ENCODE assay signal across 17 cellular contexts in the genomic region with DNA sequence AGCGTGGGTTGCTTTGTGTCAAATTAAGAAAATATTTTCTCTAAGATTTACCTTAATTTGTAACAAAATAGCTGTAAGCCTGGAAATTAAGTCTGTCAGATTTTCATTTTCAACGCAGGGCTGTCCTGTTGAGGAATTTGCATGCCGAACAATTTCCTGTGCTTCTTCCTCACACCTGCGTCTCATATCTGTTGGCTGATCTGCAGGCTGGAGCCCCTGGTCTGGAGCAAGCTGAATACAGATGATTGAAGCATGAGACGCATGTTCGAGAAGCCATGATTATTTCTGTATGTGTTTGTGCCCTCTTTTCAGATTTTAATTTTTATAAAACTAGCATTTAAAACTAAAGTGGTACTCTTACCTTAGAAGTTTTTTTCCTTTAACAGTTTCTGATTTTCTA. TPM values are rescaled to one million over a fixed set of nuclear protein-coding genes. Genes with fewer than 3 reads are reported as not detected.
DNase-seq lines count a peak whose midpoint lies in the region; ATAC-seq and TF ChIP-seq lines count a peak whose summit lies in the region.
"Had no signal": no experiment of that assay in that cellular context is flagged by ENCODE, and none has a peak within 500 bp of the region (broad histone marks: within the 10 kb centered on the region; RNA-seq: fewer than 3 reads in every experiment).

No MANE protein-coding gene starts in this region.

- POLR2A ChIA-PET in CD4-positive, alpha-beta T cell (lab: Charles Lee), result no interaction called here

- TF ChIP-seq CTCF in CD4-positive, alpha-beta T cell (IDR thresholded peaks at IDR 0.05), result no peak
- no peak for TF ChIP-seq CTCF in type B pancreatic cell (conservative IDR thresholded peaks at IDR 0.05)

- CTCF ChIA-PET in CD4-positive, alpha-beta T cell (lab: Charles Lee), result no interaction called here

- no peaks in the 10 kb centered on the region for H3K9me3 ChIP-seq in CD4-positive, alpha-beta T cell (ENCODE audit: control insufficient read depth, low read length)
- H3K9me3 ChIP-seq: SJCRH30 had no signal

- H3K4me1 Mint-ChIP-seq in memory B cell, result peaks cover 5% of the 10 kb centered on the region
- H3K4me1 Mint-ChIP-seq in CD4-positive, alpha-beta T cell (ENCODE audit: low read depth), result no peaks in the 10 kb centered on the region
- no peaks in the 10 kb centered on the region for H3K4me1 Mint-ChIP-seq in type B pancreatic cell (ENCODE audit: unreplicated experiment)
- H3K4me1 Mint-ChIP-seq: activated naive CD8-positive, alpha-beta T cell treated with anti-CD3 and anti-CD28 coated beads for 36 hours had no signal

- H3K27me3 Mint-ChIP-seq in memory B cell (no peaks in the 10 kb centered on the region), type B pancreatic cell (no peaks in the 10 kb centered on the region)
- no peaks in the 10 kb centered on the region for H3K27me3 Mint-ChIP-seq in CD4-positive, alpha-beta T cell
- H3K27me3 Mint-ChIP-seq: activated naive CD8-positive, alpha-beta T cell treated with anti-CD3 and anti-CD28 coated beads for 36 hours had no signal

- no peaks in the 10 kb centered on the region for H3K9me3 Mint-ChIP-seq in memory B cell
- H3K9me3 Mint-ChIP-seq in CD4-positive, alpha-beta T cell, result no peaks in the 10 kb centered on the region
- H3K9me3 Mint-ChIP-seq in type B pancreatic cell, result no peaks in the 10 kb centered on the region
- H3K9me3 Mint-ChIP-seq: activated naive CD8-positive, alpha-beta T cell treated with anti-CD3 and anti-CD28 coated beads for 36 hours had no signal

- no peak overlapping the region for H3K27ac ChIP-seq in CD4-positive, alpha-beta T cell (ENCODE audit: low read depth, low read length)
- H3K27ac ChIP-seq: SJCRH30 had no signal

- H3K36me3 Mint-ChIP-seq in memory B cell (peaks cover 10% of the 10 kb centered on the region), type B pancreatic cell (peaks cover 20% of the 10 kb centered on the region)
- peaks cover 46% of the 10 kb centered on the region for H3K36me3 Mint-ChIP-seq in CD4-positive, alpha-beta T cell (ENCODE audit: low read depth)

- intact Hi-C loops in CD4-positive, alpha-beta T cell (cut with DNase I, micrococcal nuclease), result no loop called here

- peak; percentile 74 for ATAC-seq in GM18861 (IDR thresholded peaks at IDR 0.05; ENCODE audit: unreplicated experiment)
- peak; percentile 70 for ATAC-seq in GM21619 (IDR thresholded peaks at IDR 0.05; ENCODE audit: unreplicated experiment)
- peak; percentile 75 for ATAC-seq in HG03342 (IDR thresholded peaks at IDR 0.05; ENCODE audit: unreplicated experiment)
- peak; percentile 100 for ATAC-seq in memory B cell (ENCODE audit: low read depth)
- ATAC-seq in CD4-positive, alpha-beta T cell (ENCODE audit: poor library complexity), result no peak
- ATAC-seq: K562 had no signal

- no peak overlapping the region for H3K27ac Mint-ChIP-seq in memory B cell
- H3K27ac Mint-ChIP-seq in CD4-positive, alpha-beta T cell, result no peak overlapping the region
- H3K27ac Mint-ChIP-seq in type B pancreatic cell, result no peak overlapping the region
- H3K27ac Mint-ChIP-seq: activated naive CD8-positive, alpha-beta T cell treated with anti-CD3 and anti-CD28 coated beads for 36 hours had no signal

- no peaks in the 10 kb centered on the region for H3K27me3 ChIP-seq in CD4-positive, alpha-beta T cell (ENCODE audit: control insufficient read depth, insufficient read depth, low read length)
- H3K27me3 ChIP-seq: SJCRH30 had no signal

- no peak overlapping the region for H3K4me3 Mint-ChIP-seq in memory B cell
- H3K4me3 Mint-ChIP-seq in CD4-positive, alpha-beta T cell, result no peak overlapping the region
- H3K4me3 Mint-ChIP-seq in type B pancreatic cell, result no peak overlapping the region
- H3K4me3 Mint-ChIP-seq: activated naive CD8-positive, alpha-beta T cell treated with anti-CD3 and anti-CD28 coated beads for 36 hours had no signal

- peak in 1 of 2 donors; percentile 33 for DNase-seq in memory B cell (ENCODE audit: low spot score in 2 of 2)
- no peak for DNase-seq in CD4-positive, alpha-beta T cell
- no peak for DNase-seq in NCI-H2196 (lab: John Stamatoyannopoulos, UW; ENCODE audit: unreplicated experiment)
- DNase-seq in NCI-H128 (lab: John Stamatoyannopoulos, UW; ENCODE audit: unreplicated experiment), result no peak
- DNase-seq in type B pancreatic cell (ENCODE audit: extremely low spot score, unreplicated experiment), result no peak
- DNase-seq: activated CD4-positive, alpha-beta T cell treated with anti-CD3 and anti-CD28 coated beads, Interleukin-2, amount 50 U/mL, for 1 hour; activated naive CD8-positive, alpha-beta T cell treated with anti-CD3 and anti-CD28 coated beads for 36 hours; activated T-cell treated with anti-CD3 and anti-CD28 coated beads, Interleukin-2, amount 50 U/mL, for 1 hour; mesenchymal stem cell; NCI-H1092 treated with DMSO at 0.1 percent for 48 hours; NCI-H2171; SJCRH30 had no signal

RNA-seq across cellular contexts. Expression of a gene that starts 9.8 kb away (rescaled TPM):
- total RNA-seq in CD4-positive, alpha-beta T cell, result not detected
- total RNA-seq in type B pancreatic cell (ENCODE audit: low replicate concordance), result 0.14 and 0.63 TPM in 2 replicates
- total RNA-seq: bronchial epithelial cell, K562, SJCRH30 had no signal

RNA-seq across cellular contexts. Expression of a gene that starts 46.8 kb away (rescaled TPM):
- 10 to 100 TPM; 26.5 to 28.3 TPM for total RNA-seq in CD4-positive, alpha-beta T cell
- 37.4 and 56.9 TPM in 2 replicates for total RNA-seq in type B pancreatic cell (ENCODE audit: low replicate concordance)
